Comparison of ENCODE assay signal across 11 cellular contexts in the genomic region with DNA sequence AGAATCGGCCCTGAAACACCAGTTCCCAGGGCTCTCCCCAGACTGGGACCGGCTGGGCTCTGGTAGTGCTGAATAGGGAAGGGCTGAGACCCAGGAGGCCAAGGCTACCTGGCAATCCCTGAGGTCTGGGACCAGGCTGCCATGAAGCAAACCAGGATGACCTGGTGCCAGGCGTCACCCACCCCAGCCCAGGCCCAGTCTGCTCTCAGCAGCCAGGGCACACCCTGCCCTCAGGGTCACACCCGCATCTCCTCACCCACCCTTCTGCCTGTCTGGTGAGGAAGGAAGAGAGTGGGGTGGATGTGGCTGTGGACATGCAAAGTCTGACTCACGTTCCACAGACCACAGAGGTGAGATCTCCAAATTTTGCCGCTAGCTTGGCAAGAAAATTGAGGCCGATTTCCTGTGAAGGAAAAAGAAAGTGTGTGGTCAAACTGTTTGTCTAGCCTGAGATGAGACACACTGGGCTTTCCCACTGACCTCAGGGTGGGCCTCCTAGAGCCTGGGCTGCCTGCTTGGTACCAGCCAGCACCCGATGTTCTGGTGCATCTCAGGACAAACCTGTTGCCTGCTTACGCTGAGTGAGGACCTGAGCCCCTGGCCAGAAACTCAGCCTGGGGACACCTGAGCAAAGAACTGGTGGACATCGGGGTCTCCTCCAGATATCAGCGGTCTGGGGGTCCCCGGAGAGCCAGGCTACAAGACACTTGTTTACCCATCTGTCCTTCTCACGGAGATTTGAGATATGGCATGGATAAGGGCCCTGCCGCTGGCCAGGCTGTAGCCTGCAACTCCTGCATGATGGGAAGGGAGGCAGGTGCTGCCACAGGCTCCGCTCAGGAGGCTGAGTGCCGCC. TPM values are rescaled to one million over a fixed set of nuclear protein-coding genes. Genes with fewer than 3 reads are reported as not detected.
DNase-seq lines count a peak whose midpoint lies in the region; ATAC-seq, FAIRE-seq and TF ChIP-seq lines count a peak whose summit lies in the region.
"Had no signal": no experiment of that assay in that cellular context is flagged by ENCODE, and none has a peak within 500 bp of the region (broad histone marks: within the 10 kb centered on the region; RNA-seq: fewer than 3 reads in every experiment).

No MANE protein-coding gene starts in this region.

- POLR2A ChIA-PET in GM12878 (lab: Charles Lee), result no interaction called here

- H3K27ac ChIP-seq in GM12878 (ENCODE audit: control insufficient read depth, insufficient read depth), result no peak overlapping the region
- no peak overlapping the region for H3K27ac ChIP-seq in adrenal gland
- H3K27ac ChIP-seq: thyroid gland had no signal

- TF ChIP-seq EP300 in GM12878 (IDR thresholded peaks at IDR 0.05; ENCODE audit: borderline replicate concordance in 1 of 2, control insufficient read depth in 1 of 2, low read depth in 2 of 2, low read length in 2 of 2), result no peak

- ATAC-seq in Right ventricle myocardium superior (ENCODE audit: poor library complexity) (peak; percentile 25), left ventricle myocardium superior (no peak), GM12878 (peak; percentile 72), GM21360 (IDR thresholded peaks at IDR 0.05; ENCODE audit: unreplicated experiment) (no peak)

- H3K27ac Mint-ChIP-seq in stimulated activated naive CD8-positive, alpha-beta T cell treated with anti-CD3 and anti-CD28 coated beads, Interleukin-15, Interleukin-2, amounts not matched to agents 100 ng/mL and 50 ng/mL, for 24 hours, result no peak overlapping the region
- H3K27ac Mint-ChIP-seq: activated naive CD8-positive, alpha-beta T cell had no signal

- H3K79me2 ChIP-seq in GM12878 (ENCODE audit: control insufficient read depth, insufficient read depth, low read length), result no peaks in the 10 kb centered on the region

- no peak overlapping the region for H3K4me3 ChIP-seq in GM12878
- no peak overlapping the region for H3K4me3 ChIP-seq in adrenal gland
- H3K4me3 ChIP-seq: heart right ventricle, thyroid gland had no signal

- no peaks in the 10 kb centered on the region for H3K36me3 ChIP-seq in GM12878 (ENCODE audit: control insufficient read depth in 2 of 2, insufficient read depth in 2 of 2, low read length in 1 of 2)
- no peaks in the 10 kb centered on the region for H3K36me3 ChIP-seq in adrenal gland (replicated peaks in 1 of 2)
- H3K36me3 ChIP-seq: heart right ventricle, thyroid gland had no signal

- no peak for DNase-seq in Right ventricle myocardium superior
- DNase-seq in left ventricle myocardium superior, result no peak
- peak; percentile 45 for DNase-seq in UCSD-AML1 (lab: John Stamatoyannopoulos, UW; ENCODE audit: unreplicated experiment)
- no peak for DNase-seq in GM12878 (ENCODE audit: low read depth, low spot score)
- DNase-seq in dedifferentiated amniotic fluid mesenchymal stem cell (ENCODE audit: extremely low spot score), result no peak
- DNase-seq in adrenal gland, result no peak
- DNase-seq: heart right ventricle, thyroid gland had no signal

- BruUV-seq in GM12878 (replicated peaks; lab: Mats Ljungman, UMichigan), result no TSS peak

- FAIRE-seq in GM12878 (lab: Jason Lieb, UNC), result no peak

- no peak overlapping the region for H3K4me2 ChIP-seq in GM12878 (ENCODE audit: control insufficient read depth, insufficient read depth)

- TF ChIP-seq RAD21 in GM12878 (IDR thresholded peaks at IDR 0.05; ENCODE audit: insufficient read depth, low read depth, low read length), result no peak

- peak overlapping the region; percentile 34 for H3K4me3 Mint-ChIP-seq in stimulated activated naive CD8-positive, alpha-beta T cell treated with anti-CD3 and anti-CD28 coated beads, Interleukin-15, Interleukin-2, amounts not matched to agents 100 ng/mL and 50 ng/mL, for 24 hours
- H3K4me3 Mint-ChIP-seq: activated naive CD8-positive, alpha-beta T cell had no signal

- H3K4me1 ChIP-seq in GM12878 (ENCODE audit: control insufficient read depth, insufficient read depth, low read length) (peaks cover 11% of the 10 kb centered on the region), adrenal gland (replicated peaks in 1 of 2) (no peaks in the 10 kb centered on the region)

- H3K9ac ChIP-seq in GM12878 (ENCODE audit: control insufficient read depth, insufficient read depth, low read length), result no peak overlapping the region

- no peaks in the 10 kb centered on the region for H4K20me1 ChIP-seq in GM12878 (ENCODE audit: control insufficient read depth, insufficient read depth)

- SMC1A ChIA-PET in GM12878 (lab: Charles Lee; ENCODE audit: uncharacterized antibody, unreplicated experiment), result no interaction called here

- H2AFZ ChIP-seq in GM12878 (ENCODE audit: control insufficient read depth, low read depth, low read length), result no peak overlapping the region

- RAD21 ChIA-PET in GM12878 (lab: Charles Lee; ENCODE audit: unreplicated experiment), result no interaction called here

- in situ Hi-C loops in GM12878 (cut with MboI), result no loop called here

- intact Hi-C loops in Right ventricle myocardium superior (cut with DNase I) (loop anchor here (10.0 kb wide), 1 partner anchor 76 kb away; no protein-coding TSS in a partner anchor), left ventricle myocardium superior (cut with micrococcal nuclease) (no loop called here), GM12878 (cut with micrococcal nuclease; ENCODE audit: unreplicated experiment) (no loop called here), adrenal gland (cut with DNase I) (loop anchor here in 1 of 2 donors (10.0 kb wide), 1 partner anchor 76 kb away; no protein-coding TSS in a partner anchor)

- TF ChIP-seq POLR2A in GM12878 (IDR thresholded peaks at IDR 0.05; ENCODE audit: low read depth, low read length) (no peak), adrenal gland (IDR thresholded peaks at IDR 0.05) (no peak)

- H3K9me3 Mint-ChIP-seq in stimulated activated naive CD8-positive, alpha-beta T cell treated with anti-CD3 and anti-CD28 coated beads, Interleukin-15, Interleukin-2, amounts not matched to agents 100 ng/mL and 50 ng/mL, for 24 hours, result no peaks in the 10 kb centered on the region

- H3K27me3 Mint-ChIP-seq in stimulated activated naive CD8-positive, alpha-beta T cell treated with anti-CD3 and anti-CD28 coated beads, Interleukin-15, Interleukin-2, amounts not matched to agents 100 ng/mL and 50 ng/mL, for 24 hours, result no peaks in the 10 kb centered on the region
- H3K27me3 Mint-ChIP-seq: activated naive CD8-positive, alpha-beta T cell had no signal

- peaks cover 18% of the 10 kb centered on the region for H3K4me1 Mint-ChIP-seq in stimulated activated naive CD8-positive, alpha-beta T cell treated with anti-CD3 and anti-CD28 coated beads, Interleukin-15, Interleukin-2, amounts not matched to agents 100 ng/mL and 50 ng/mL, for 24 hours (ENCODE audit: low read depth)

- CTCF ChIA-PET in GM12878 (lab: Yijun Ruan, JAX), result no interaction called here

- WGBS in GM12878 (ENCODE audit: insufficient coverage, insufficient replicate concordance, low lambda C conversion rate, missing lambda C conversion rate), result 20% methylated on average over 16 of the region's 16 CpGs
- WGBS in adrenal gland, 4 donors, result 71 to 81% (median 79%) methylated on average over 6 to 16 of the region's 16 CpGs

- H3K36me3 Mint-ChIP-seq in stimulated activated naive CD8-positive, alpha-beta T cell treated with anti-CD3 and anti-CD28 coated beads, Interleukin-15, Interleukin-2, amounts not matched to agents 100 ng/mL and 50 ng/mL, for 24 hours (ENCODE audit: low read depth), result no peaks in the 10 kb centered on the region
- H3K36me3 Mint-ChIP-seq: activated naive CD8-positive, alpha-beta T cell had no signal

- TF ChIP-seq CTCF in GM12878 (IDR thresholded peaks at IDR 0.05 in 2 of 3, conservative IDR thresholded peaks at IDR 0.05 in 1 of 3; ENCODE audit: control insufficient read depth in 2 of 3, extremely low read depth in 1 of 3, insufficient read depth in 1 of 3, low read depth in 3 of 3, low read length in 3 of 3) (no peak), adrenal gland (IDR thresholded peaks at IDR 0.05) (no peak)

- H3K27me3 ChIP-seq in GM12878 (replicated peaks in 1 of 2; ENCODE audit: control insufficient read depth in 2 of 2, insufficient read depth in 2 of 2, low read length in 1 of 2) (no peaks in the 10 kb centered on the region), adrenal gland (no peaks in the 10 kb centered on the region)
- H3K27me3 ChIP-seq: thyroid gland had no signal

- H3K9me3 ChIP-seq in GM12878 (replicated peaks; ENCODE audit: control insufficient read depth, insufficient read depth, low read length) (no peaks in the 10 kb centered on the region; the same call in 2 of the 3 replicates), adrenal gland (replicated peaks in 1 of 3) (no peaks in the 10 kb centered on the region)
- H3K9me3 ChIP-seq: heart right ventricle, thyroid gland had no signal

RNA-seq across cellular contexts. Expression of gene RAB37, which starts 6.3 kb away (rescaled TPM):
- total RNA-seq in Right ventricle myocardium superior (4.1 TPM), left ventricle myocardium superior (2.8 TPM), GM12878 (2014; rRNA removed) (1.1 and 1.5 TPM in 2 replicates), GM12878 (2014; rRNA removed; fragmentation: Illumina TruSeq; extraction: Trizol) (1.7 and 2.0 TPM in 2 replicates), GM12878 (2021) (2.3 and 2.7 TPM in 2 replicates), adrenal gland (1 to 10 TPM; 2.1 to 6.6 (median 3.6) TPM)
- 7.8 and 10.2 TPM in 2 replicates for total RNA-seq in GM12878 (2013; cell fraction: nucleolus; rRNA removed)
- 9.9 TPM for polyA plus RNA-seq in GM12878 (2011; ENCODE audit: low read depth)
- polyA plus RNA-seq in GM12878 (2011; rRNA removed) (4.5 and 5.6 TPM in 2 replicates), GM12878 (2014; fragmentation: Illumina TruSeq; extraction: Trizol) (1.9 and 3.1 TPM in 2 replicates), GM12878 (2014; fragmentation: Nextera tagmentation; extraction: Ambion mirVana) (under 1 TPM; 0.48 to 0.97 TPM), GM12878 (2014; rRNA removed) (3.6 and 5.6 TPM in 2 replicates), GM12878 (2016; fragmentation: Nextera tagmentation; extraction: Ambion mirVana) (1 to 10 TPM; 1.6 to 1.7 TPM), adrenal gland (1 to 10 TPM in 2 of 3 donors, under 1 TPM in 1; 0.57 to 2.3 (median 2.0) TPM)
- 4.4 and 4.5 TPM in 2 replicates for polyA plus RNA-seq in GM12878 (2011; cell fraction: cytosol; rRNA removed)
- 4.2 and 8.4 TPM in 2 replicates for polyA plus RNA-seq in GM12878 (2011; cell fraction: nucleus; rRNA removed)
- 11.4 and 11.9 TPM in 2 replicates for polyA plus RNA-seq in GM12878 (2012)
- 2.7 and 4.6 TPM in 2 replicates for polyA minus RNA-seq in GM12878 (2011; rRNA and poly(A)+ RNA removed)
- 1.1 and 1.9 TPM in 2 replicates for polyA minus RNA-seq in GM12878 (2011; cell fraction: cytosol; rRNA and poly(A)+ RNA removed)
- 0.48 and 0.86 TPM in 2 replicates for polyA minus RNA-seq in GM12878 (2011; cell fraction: nucleus; rRNA and poly(A)+ RNA removed)

RNA-seq across cellular contexts. Expression of gene NHERF1, which starts 17.7 kb away (rescaled TPM):
- total RNA-seq in Right ventricle myocardium superior, result 13.7 TPM
- 16.0 TPM for total RNA-seq in left ventricle myocardium superior
- total RNA-seq in GM12878 (2013; cell fraction: nucleolus; rRNA removed), result 10.8 and 11.9 TPM in 2 replicates
- 24.7 and 27.4 TPM in 2 replicates for total RNA-seq in GM12878 (2014; rRNA removed)
- 21.5 and 23.5 TPM in 2 replicates for total RNA-seq in GM12878 (2014; rRNA removed; fragmentation: Illumina TruSeq; extraction: Trizol)
- 52.9 and 53.2 TPM in 2 replicates for total RNA-seq in GM12878 (2021)
- 13.3 TPM for polyA plus RNA-seq in GM12878 (2011; ENCODE audit: low read depth)
- 35.4 and 61.6 TPM in 2 replicates for polyA plus RNA-seq in GM12878 (2011; rRNA removed)
- polyA plus RNA-seq in GM12878 (2011; cell fraction: cytosol; rRNA removed), result 72.8 and 76.3 TPM in 2 replicates
- 42.6 and 58.8 TPM in 2 replicates for polyA plus RNA-seq in GM12878 (2011; cell fraction: nucleus; rRNA removed)
- 27.8 and 28.5 TPM in 2 replicates for polyA plus RNA-seq in GM12878 (2012)
- 21.5 and 39.2 TPM in 2 replicates for polyA plus RNA-seq in GM12878 (2014; fragmentation: Illumina TruSeq; extraction: Trizol)
- 10 to 100 TPM; 13.4 to 14.3 TPM for polyA plus RNA-seq in GM12878 (2014; fragmentation: Nextera tagmentation; extraction: Ambion mirVana)
- polyA plus RNA-seq in GM12878 (2014; rRNA removed), result 38.8 and 41.3 TPM in 2 replicates
- polyA plus RNA-seq in GM12878 (2016; fragmentation: Nextera tagmentation; extraction: Ambion mirVana), result 10 to 100 TPM; 57.3 to 61.2 TPM
- 49.8 and 66.4 TPM in 2 replicates for polyA minus RNA-seq in GM12878 (2011; rRNA and poly(A)+ RNA removed)
- polyA minus RNA-seq in GM12878 (2011; cell fraction: cytosol; rRNA and poly(A)+ RNA removed), result 24.6 and 28.6 TPM in 2 replicates
- polyA minus RNA-seq in GM12878 (2011; cell fraction: nucleus; rRNA and poly(A)+ RNA removed), result 8.5 and 14.5 TPM in 2 replicates
- 100 to 1,000 TPM; 146 to 277 (median 226) TPM for total RNA-seq in adrenal gland
- 100 to 1,000 TPM in 1 of 3 donors, 10 to 100 TPM in 2; 45.9 to 277 (median 57.8) TPM for polyA plus RNA-seq in adrenal gland

RNA-seq across cellular contexts. Expression of gene CD300LF, which starts 18.0 kb away (rescaled TPM):
- total RNA-seq in Right ventricle myocardium superior (not detected), left ventricle myocardium superior (not detected), GM12878 (2014; rRNA removed) (not detected in 2 replicates), GM12878 (2014; rRNA removed; fragmentation: Illumina TruSeq; extraction: Trizol) (not detected in 2 replicates), GM12878 (2021) (not detected in 2 replicates), adrenal gland (1 to 10 TPM in 6 of 8 donors, under 1 TPM in 1, not detected in 1; 0.88 to 6.3 (median 1.5) TPM)
- total RNA-seq in GM12878 (2013; cell fraction: nucleolus; rRNA removed), result not detected in 2 replicates
- not detected for polyA plus RNA-seq in GM12878 (2011; ENCODE audit: low read depth)
- polyA plus RNA-seq in GM12878 (2011; rRNA removed) (0.15 TPM in 1 of 2 replicates, not detected in the other), GM12878 (2014; fragmentation: Illumina TruSeq; extraction: Trizol) (not detected in 2 replicates), GM12878 (2014; fragmentation: Nextera tagmentation; extraction: Ambion mirVana) (not detected), GM12878 (2014; rRNA removed) (not detected in 2 replicates), GM12878 (2016; fragmentation: Nextera tagmentation; extraction: Ambion mirVana) (not detected), adrenal gland (1 to 10 TPM in 2 of 3 donors, under 1 TPM in 1; 0.68 to 6.3 (median 1.0) TPM)
- polyA plus RNA-seq in GM12878 (2011; cell fraction: cytosol; rRNA removed), result not detected in 2 replicates
- not detected in 2 replicates for polyA plus RNA-seq in GM12878 (2011; cell fraction: nucleus; rRNA removed)
- polyA plus RNA-seq in GM12878 (2012), result not detected in 2 replicates
- not detected in 2 replicates for polyA minus RNA-seq in GM12878 (2011; rRNA and poly(A)+ RNA removed)
- not detected in 2 replicates for polyA minus RNA-seq in GM12878 (2011; cell fraction: cytosol; rRNA and poly(A)+ RNA removed)
- polyA minus RNA-seq in GM12878 (2011; cell fraction: nucleus; rRNA and poly(A)+ RNA removed), result not detected in 2 replicates
- total RNA-seq: thyroid gland had no signal

RNA-seq across cellular contexts. Expression of gene NAT9, which starts 45.4 kb away (rescaled TPM):
- total RNA-seq in Right ventricle myocardium superior (18.6 TPM), left ventricle myocardium superior (21.1 TPM), GM12878 (2014; rRNA removed) (16.3 and 16.7 TPM in 2 replicates), GM12878 (2014; rRNA removed; fragmentation: Illumina TruSeq; extraction: Trizol) (27.5 and 28.0 TPM in 2 replicates), GM12878 (2021) (44.8 and 45.3 TPM in 2 replicates), adrenal gland (100 to 1,000 TPM in 1 of 8 donors, 10 to 100 TPM in 7; 23.1 to 149 (median 62.4) TPM)
- 68.1 and 91.4 TPM in 2 replicates for total RNA-seq in GM12878 (2013; cell fraction: nucleolus; rRNA removed)
- polyA plus RNA-seq in GM12878 (2011; ENCODE audit: low read depth), result 36.0 TPM
- polyA plus RNA-seq in GM12878 (2011; rRNA removed) (23.2 and 26.7 TPM in 2 replicates), GM12878 (2014; fragmentation: Illumina TruSeq; extraction: Trizol) (17.9 and 26.4 TPM in 2 replicates), GM12878 (2014; fragmentation: Nextera tagmentation; extraction: Ambion mirVana) (1 to 10 TPM; 3.5 to 4.5 TPM), GM12878 (2014; rRNA removed) (43.2 and 46.4 TPM in 2 replicates), GM12878 (2016; fragmentation: Nextera tagmentation; extraction: Ambion mirVana) (10 to 100 TPM; 33.9 to 36.4 TPM), adrenal gland (100 to 1,000 TPM in 2 of 3 donors, 10 to 100 TPM in 1; 91.6 to 112 (median 104) TPM)
- polyA plus RNA-seq in GM12878 (2011; cell fraction: cytosol; rRNA removed), result 31.5 and 40.8 TPM in 2 replicates
- polyA plus RNA-seq in GM12878 (2011; cell fraction: nucleus; rRNA removed), result 150 and 164 TPM in 2 replicates
- polyA plus RNA-seq in GM12878 (2012), result 40.0 and 45.4 TPM in 2 replicates
- 18.9 and 36.0 TPM in 2 replicates for polyA minus RNA-seq in GM12878 (2011; rRNA and poly(A)+ RNA removed)
- polyA minus RNA-seq in GM12878 (2011; cell fraction: cytosol; rRNA and poly(A)+ RNA removed), result 6.5 and 9.3 TPM in 2 replicates
- polyA minus RNA-seq in GM12878 (2011; cell fraction: nucleus; rRNA and poly(A)+ RNA removed), result 29.6 and 34.8 TPM in 2 replicates

Comparison
In these comparisons a context has a peak if more than half of its experiments do, and no peak if none do; other contexts are left out.
1. ATAC-seq: peak in Right ventricle myocardium superior (single experiment) and GM12878 (single experiment); none in left ventricle myocardium superior (single experiment) and GM21360 (single experiment).